ENCODE assay signal across 23 cellular contexts in the genomic region with DNA sequence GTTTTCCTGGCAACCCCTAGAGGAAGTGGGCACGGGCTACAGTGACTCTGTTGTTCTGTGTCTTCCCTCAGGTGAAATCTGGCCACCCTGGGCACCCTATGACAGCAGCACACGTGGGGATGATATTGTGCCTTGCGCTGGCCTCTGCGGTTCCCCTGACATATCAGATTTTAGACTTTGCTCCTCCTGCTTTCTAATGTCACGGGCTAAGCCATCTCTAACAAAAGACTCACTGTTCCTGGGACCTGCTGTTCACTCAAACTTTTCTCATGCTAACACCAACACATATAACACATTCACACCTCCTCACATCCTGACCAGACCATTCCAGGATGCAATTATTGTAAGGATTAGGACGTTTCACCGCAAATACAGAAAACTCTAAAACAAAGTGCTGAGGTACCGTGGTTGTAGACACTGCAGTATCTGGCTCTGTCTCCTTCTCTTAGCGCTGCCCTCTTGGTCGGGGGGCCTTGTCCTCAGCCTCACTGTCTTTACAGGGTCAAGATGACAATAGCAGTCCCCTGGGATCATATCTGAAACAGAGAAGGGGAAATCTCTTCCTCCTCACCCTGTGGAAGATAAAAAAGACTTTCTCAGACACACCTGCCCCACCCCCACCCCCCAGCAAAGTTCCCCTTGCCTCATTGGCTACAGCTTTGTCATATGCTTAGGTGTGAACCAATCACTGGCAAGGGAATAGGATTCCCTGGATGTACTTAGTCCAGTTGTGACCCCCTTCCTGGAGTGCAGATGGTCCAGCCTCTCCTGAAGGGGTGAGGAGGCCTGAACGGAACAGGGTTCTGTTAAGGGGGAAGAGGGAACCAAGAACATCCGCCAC. TPM values are rescaled to one million over a fixed set of nuclear protein-coding genes. Genes with fewer than 3 reads are reported as not detected.
DNase-seq lines count a peak whose midpoint lies in the region; ATAC-seq and TF ChIP-seq lines count a peak whose summit lies in the region.
"Had no signal": no experiment of that assay in that cellular context is flagged by ENCODE, and none has a peak within 500 bp of the region (broad histone marks: within the 10 kb centered on the region; RNA-seq: fewer than 3 reads in every experiment).

No MANE protein-coding gene starts in this region.

- ATAC-seq in natural killer cell (peak in 2 of 3 donors; percentile 61 to 65), WTC11 (no peak), right lobe of liver (peak; percentile 75 to 87 (median 82)), GM21576 (IDR thresholded peaks at IDR 0.05; ENCODE audit: unreplicated experiment) (no peak), GM19463 (IDR thresholded peaks at IDR 0.05; ENCODE audit: unreplicated experiment) (no peak)
- no peak for ATAC-seq in natural killer cell treated with Interleukin-12 subunit alpha and Interleukin-12 subunit beta and Interleukin-15 and Interleukin-18, amount 100 ng/mL, for 72 hours
- ATAC-seq: T-helper 17 cell had no signal

- H3K9me3 ChIP-seq in right lobe of liver = no peaks in the 10 kb centered on the region
- H3K9me3 ChIP-seq: vagina had no signal

- WGBS in right lobe of liver (ENCODE audit: insufficient coverage, low coverage, low lambda C conversion rate, missing lambda C conversion rate) = 36% methylated on average over 8 of the region's 12 CpGs

- H3K9me3 Mint-ChIP-seq in natural killer cell (no peaks in the 10 kb centered on the region), WTC11 (no peaks in the 10 kb centered on the region)
- H3K9me3 Mint-ChIP-seq in natural killer cell treated with Interleukin-12 subunit alpha and Interleukin-12 subunit beta and Interleukin-15 and Interleukin-18, amount 100 ng/mL, for 72 hours = no peaks in the 10 kb centered on the region
- H3K9me3 Mint-ChIP-seq: memory B cell, nephron had no signal

- H3K27ac Mint-ChIP-seq in natural killer cell (peak overlapping the region; percentile 59 to 70), WTC11 (no peak overlapping the region)
- H3K27ac Mint-ChIP-seq in natural killer cell treated with Interleukin-12 subunit alpha and Interleukin-12 subunit beta and Interleukin-15 and Interleukin-18, amount 100 ng/mL, for 72 hours = no peak overlapping the region
- H3K27ac Mint-ChIP-seq: activated naive CD8-positive, alpha-beta T cell; CD4-positive, CD25-positive, alpha-beta regulatory T cell; memory B cell; nephron; T-helper 17 cell had no signal

- TF ChIP-seq POLR2A in right lobe of liver (IDR thresholded peaks at IDR 0.05) = peak; percentile 45

- TF ChIP-seq CTCF in natural killer cell (IDR thresholded peaks at IDR 0.05) (no peak), WTC11 (IDR thresholded peaks at IDR 0.05) (no peak), right lobe of liver (IDR thresholded peaks at IDR 0.05) (no peak)

- intact Hi-C loops in natural killer cell (cut with micrococcal nuclease) (no loop called here), right lobe of liver (cut with DNase I) (no loop called here)

- H3K27me3 Mint-ChIP-seq in natural killer cell (ENCODE audit: low read depth in 2 of 2) (peaks cover 0 to 2% of the 10 kb centered on the region in 2 donors), WTC11 (ENCODE audit: low read depth) (peaks cover 16% of the 10 kb centered on the region)
- no peaks in the 10 kb centered on the region for H3K27me3 Mint-ChIP-seq in natural killer cell treated with Interleukin-12 subunit alpha and Interleukin-12 subunit beta and Interleukin-15 and Interleukin-18, amount 100 ng/mL, for 72 hours
- H3K27me3 Mint-ChIP-seq: activated naive CD8-positive, alpha-beta T cell; CD4-positive, CD25-positive, alpha-beta regulatory T cell; memory B cell had no signal

- POLR2A ChIA-PET in WTC11 (lab: Charles Lee) = no interaction called here

- H3K36me3 ChIP-seq in right lobe of liver = no peaks in the 10 kb centered on the region
- H3K36me3 ChIP-seq: vagina, WERI-Rb-1 had no signal

- CTCF ChIA-PET in WTC11 (lab: Charles Lee) = interaction anchor here (0.6 to 1.0 kb wide), 2 partner anchors 11 to 19 kb away, joined by 3 to 4 read pairs; no protein-coding TSS in a partner anchor

- peak overlapping the region; percentile 59 to 79 (median 74) for H3K27ac ChIP-seq in right lobe of liver
- H3K27ac ChIP-seq: coronary artery, GM23248, PC-9, vagina, WERI-Rb-1 had no signal

- H3K36me3 Mint-ChIP-seq in natural killer cell (no peaks in the 10 kb centered on the region), WTC11 (no peaks in the 10 kb centered on the region)
- H3K36me3 Mint-ChIP-seq in natural killer cell treated with Interleukin-12 subunit alpha and Interleukin-12 subunit beta and Interleukin-15 and Interleukin-18, amount 100 ng/mL, for 72 hours = no peaks in the 10 kb centered on the region
- H3K36me3 Mint-ChIP-seq: activated naive CD8-positive, alpha-beta T cell; CD4-positive, CD25-positive, alpha-beta regulatory T cell; memory B cell had no signal

- H3K4me3 ChIP-seq in right lobe of liver = peak overlapping the region in 1 of 3 donors; percentile 34
- H3K4me3 ChIP-seq: coronary artery, GM23248, PC-9, vagina had no signal

- H3K27me3 ChIP-seq in right lobe of liver = no peaks in the 10 kb centered on the region
- H3K27me3 ChIP-seq: vagina had no signal

- no peak for DNase-seq in natural killer cell
- no peak for DNase-seq in natural killer cell treated with Interleukin-12 subunit alpha and Interleukin-12 subunit beta and Interleukin-15 and Interleukin-18, amount 100 ng/mL, for 72 hours (ENCODE audit: low spot score)
- no peak for DNase-seq in WTC11 (ENCODE audit: low spot score)
- DNase-seq in right lobe of liver = peak; percentile 53 to 83 (median 82)
- no peak for DNase-seq in activated effector memory CD4-positive, alpha-beta T cell treated with Interleukin-2 at 50 U/mL for 16 hours
- DNase-seq in activated naive CD4-positive, alpha-beta T cell treated with Interleukin-2 at 50 U/mL for 16 hours = no peak
- DNase-seq: activated CD4-positive, alpha-beta T cell treated with anti-CD3 and anti-CD28 coated beads, Interleukin-2, amount 50 U/mL, for 48 hours; activated T-cell treated with anti-CD3 and anti-CD28 coated beads, Interleukin-2, amount 50 U/mL, for 1 hour; CD4-positive, CD25-positive, alpha-beta regulatory T cell; DMS79; GM23248; hippocampal formation; PC-9; T-helper 17 cell; WERI-Rb-1 had no signal

- peak overlapping the region; percentile 25 for H3K4me3 Mint-ChIP-seq in natural killer cell
- H3K4me3 Mint-ChIP-seq in natural killer cell treated with Interleukin-12 subunit alpha and Interleukin-12 subunit beta and Interleukin-15 and Interleukin-18, amount 100 ng/mL, for 72 hours = no peak overlapping the region
- no peak overlapping the region for H3K4me3 Mint-ChIP-seq in WTC11
- H3K4me3 Mint-ChIP-seq: activated naive CD8-positive, alpha-beta T cell; CD4-positive, CD25-positive, alpha-beta regulatory T cell; memory B cell; nephron; T-helper 17 cell had no signal

- peaks cover 39 to 46% of the 10 kb centered on the region in 2 donors for H3K4me1 Mint-ChIP-seq in natural killer cell
- H3K4me1 Mint-ChIP-seq in natural killer cell treated with Interleukin-12 subunit alpha and Interleukin-12 subunit beta and Interleukin-15 and Interleukin-18, amount 100 ng/mL, for 72 hours (ENCODE audit: low read depth in 2 of 2) = peaks cover 36 to 38% of the 10 kb centered on the region in 2 donors
- H3K4me1 Mint-ChIP-seq in WTC11 = peaks cover 16% of the 10 kb centered on the region
- H3K4me1 Mint-ChIP-seq: CD4-positive, CD25-positive, alpha-beta regulatory T cell; memory B cell; nephron; T-helper 17 cell had no signal

- peaks cover 0 to 69% (median 9%) of the 10 kb centered on the region in 4 donors for H3K4me1 ChIP-seq in right lobe of liver
- H3K4me1 ChIP-seq: vagina had no signal

TF ChIP-seq in WTC11, 78 proteins besides CTCF, POLR2A, EP300 and RAD21:
- no peak for TF ChIP-seq ZNF219 (CRISPR knock-in tag; IDR thresholded peaks at IDR 0.05; ENCODE audit: borderline replicate concordance)
- TF ChIP-seq ZNF263 (CRISPR knock-in tag; IDR thresholded peaks at IDR 0.05; ENCODE audit: low read depth) = no peak
- no peak for TF ChIP-seq CREM (CRISPR knock-in tag; IDR thresholded peaks at IDR 0.05)
- TF ChIP-seq JUN (CRISPR knock-in tag; IDR thresholded peaks at IDR 0.05) = no peak
- TF ChIP-seq NFYB (CRISPR knock-in tag; conservative IDR thresholded peaks at IDR 0.05; ENCODE audit: low read depth) = 0 out of 2 replicates have a peak, but pooled peaks have one; percentile 25
- TF ChIP-seq MYBL2 (CRISPR knock-in tag; IDR thresholded peaks at IDR 0.05) = no peak

RNA-seq across cellular contexts. Expression of a gene that starts 14.1 kb away (rescaled TPM):
- total RNA-seq in natural killer cell = 10 to 100 TPM; 23.2 to 40.6 (median 30.2) TPM
- 1 to 10 TPM in 1 of 2 donors, under 1 TPM in 1; 0.70 to 2.1 TPM for total RNA-seq in natural killer cell treated with Interleukin-12 subunit alpha and Interleukin-12 subunit beta and Interleukin-15 and Interleukin-18, amount 100 ng/mL, for 72 hours
- total RNA-seq in WTC11 (2021) = 5.0 to 6.6 TPM (median 5.9 TPM) in 3 replicates
- 10 to 100 TPM; 20.1 to 57.7 (median 31.5) TPM for total RNA-seq in right lobe of liver
- total RNA-seq: LHCN-M2, PC-9 had no signal

Comparison
In these comparisons a context has a peak if more than half of its experiments do, and no peak if none do; other contexts are left out.
1. ATAC-seq: peak in natural killer cell (2 of 3) and right lobe of liver (4 of 4); none in natural killer cell treated with Interleukin-12 subunit alpha and Interleukin-12 subunit beta and Interleukin-15 and Interleukin-18, amount 100 ng/mL, for 72 hours (0 of 2), WTC11 (single experiment), GM21576 (single experiment) and GM19463 (single experiment).
2. H3K27ac Mint-ChIP-seq: peak in natural killer cell (2 of 2); none in natural killer cell treated with Interleukin-12 subunit alpha and Interleukin-12 subunit beta and Interleukin-15 and Interleukin-18, amount 100 ng/mL, for 72 hours (0 of 2) and WTC11 (single experiment).
3. DNase-seq: peak in right lobe of liver (3 of 3); none in natural killer cell (single experiment), natural killer cell treated with Interleukin-12 subunit alpha and Interleukin-12 subunit beta and Interleukin-15 and Interleukin-18, amount 100 ng/mL, for 72 hours (single experiment), WTC11 (single experiment), activated effector memory CD4-positive, alpha-beta T cell treated with Interleukin-2 at 50 U/mL for 16 hours (single experiment) and activated naive CD4-positive, alpha-beta T cell treated with Interleukin-2 at 50 U/mL for 16 hours (single experiment).